Comparison of ENCODE assay signal across 4 cellular contexts in genomic region chr16:59201821-59202220, GRCh38.
A peak's percentile ranks its signal among the peaks of the same experiment; 100 is the strongest.
TF ChIP-seq lines count a peak whose summit lies in the region.

No MANE protein-coding gene starts in this region.

TF ChIP-seq in GM23338, 12 proteins besides CTCF, POLR2A, EP300 and RAD21:
- TF ChIP-seq ZNF114 (CRISPR knock-in tag; IDR thresholded peaks at IDR 0.05) (0 out of 2 replicates have a peak, but pooled peaks have one; percentile 40), POLR2AphosphoS5 (IDR thresholded peaks at IDR 0.05; ENCODE audit: low read depth) (no peak), ETS1 (IDR thresholded peaks at IDR 0.05) (no peak), CREB1 (CRISPR knock-in tag; IDR thresholded peaks at IDR 0.05; ENCODE audit: low read depth) (peak; percentile 4; the same call in 1 of the 2 replicates)
- TF ChIP-seq, protein P1, sequence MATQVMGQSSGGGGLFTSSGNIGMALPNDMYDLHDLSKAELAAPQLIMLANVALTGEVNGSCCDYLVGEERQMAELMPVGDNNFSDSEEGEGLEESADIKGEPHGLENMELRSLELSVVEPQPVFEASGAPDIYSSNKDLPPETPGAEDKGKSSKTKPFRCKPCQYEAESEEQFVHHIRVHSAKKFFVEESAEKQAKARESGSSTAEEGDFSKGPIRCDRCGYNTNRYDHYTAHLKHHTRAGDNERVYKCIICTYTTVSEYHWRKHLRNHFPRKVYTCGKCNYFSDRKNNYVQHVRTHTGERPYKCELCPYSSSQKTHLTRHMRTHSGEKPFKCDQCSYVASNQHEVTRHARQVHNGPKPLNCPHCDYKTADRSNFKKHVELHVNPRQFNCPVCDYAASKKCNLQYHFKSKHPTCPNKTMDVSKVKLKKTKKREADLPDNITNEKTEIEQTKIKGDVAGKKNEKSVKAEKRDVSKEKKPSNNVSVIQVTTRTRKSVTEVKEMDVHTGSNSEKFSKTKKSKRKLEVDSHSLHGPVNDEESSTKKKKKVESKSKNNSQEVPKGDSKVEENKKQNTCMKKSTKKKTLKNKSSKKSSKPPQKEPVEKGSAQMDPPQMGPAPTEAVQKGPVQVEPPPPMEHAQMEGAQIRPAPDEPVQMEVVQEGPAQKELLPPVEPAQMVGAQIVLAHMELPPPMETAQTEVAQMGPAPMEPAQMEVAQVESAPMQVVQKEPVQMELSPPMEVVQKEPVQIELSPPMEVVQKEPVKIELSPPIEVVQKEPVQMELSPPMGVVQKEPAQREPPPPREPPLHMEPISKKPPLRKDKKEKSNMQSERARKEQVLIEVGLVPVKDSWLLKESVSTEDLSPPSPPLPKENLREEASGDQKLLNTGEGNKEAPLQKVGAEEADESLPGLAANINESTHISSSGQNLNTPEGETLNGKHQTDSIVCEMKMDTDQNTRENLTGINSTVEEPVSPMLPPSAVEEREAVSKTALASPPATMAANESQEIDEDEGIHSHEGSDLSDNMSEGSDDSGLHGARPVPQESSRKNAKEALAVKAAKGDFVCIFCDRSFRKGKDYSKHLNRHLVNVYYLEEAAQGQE (IDR thresholded peaks at IDR 0.05; ENCODE audit: unreplicated experiment) = no peak

TF ChIP-seq in WTC11, 78 proteins besides CTCF, POLR2A, EP300 and RAD21:
- TF ChIP-seq, protein P2, sequence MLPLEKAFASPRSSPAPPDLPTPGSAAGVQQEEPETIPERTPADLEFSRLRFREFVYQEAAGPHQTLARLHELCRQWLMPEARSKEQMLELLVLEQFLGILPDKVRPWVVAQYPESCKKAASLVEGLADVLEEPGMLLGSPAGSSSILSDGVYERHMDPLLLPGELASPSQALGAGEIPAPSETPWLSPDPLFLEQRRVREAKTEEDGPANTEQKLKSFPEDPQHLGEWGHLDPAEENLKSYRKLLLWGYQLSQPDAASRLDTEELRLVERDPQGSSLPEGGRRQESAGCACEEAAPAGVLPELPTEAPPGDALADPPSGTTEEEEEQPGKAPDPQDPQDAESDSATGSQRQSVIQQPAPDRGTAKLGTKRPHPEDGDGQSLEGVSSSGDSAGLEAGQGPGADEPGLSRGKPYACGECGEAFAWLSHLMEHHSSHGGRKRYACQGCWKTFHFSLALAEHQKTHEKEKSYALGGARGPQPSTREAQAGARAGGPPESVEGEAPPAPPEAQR (CRISPR knock-in tag; IDR thresholded peaks at IDR 0.05) = 0 out of 2 replicates have a peak, but pooled peaks have one; percentile 73
- TF ChIP-seq ZNF317 (CRISPR knock-in tag; IDR thresholded peaks at IDR 0.05; ENCODE audit: borderline replicate concordance, low read depth) = no peak
- TF ChIP-seq ZNF423 (CRISPR knock-in tag; IDR thresholded peaks at IDR 0.05) = peak; percentile 22; the same call in 1 of the 2 replicates
- TF ChIP-seq MXD4 (CRISPR knock-in tag; IDR thresholded peaks at IDR 0.05; ENCODE audit: borderline replicate concordance) = peak; percentile 79; the same call in 1 of the 2 replicates
- TF ChIP-seq RELA (CRISPR knock-in tag; IDR thresholded peaks at IDR 0.05; ENCODE audit: borderline replicate concordance) = no peak

TF ChIP-seq in H1, 55 proteins besides CTCF, POLR2A, EP300 and RAD21:
- TF ChIP-seq SP1 (IDR thresholded peaks at IDR 0.05; ENCODE audit: low read depth, low read length) (no peak), RFX5 (IDR thresholded peaks at IDR 0.05; ENCODE audit: borderline replicate concordance, low read depth, low read length) (no peak)
TF ChIP-seq in H1: peak in this region for 0.

TF ChIP-seq in HepG2, 621 proteins besides CTCF, POLR2A, EP300 and RAD21:
- TF ChIP-seq KLF9 (CRISPR knock-in tag; IDR thresholded peaks at IDR 0.05; ENCODE audit: low read depth) = no peak
- no peak for TF ChIP-seq MATR3 (CRISPR knock-in tag; IDR thresholded peaks at IDR 0.05)
- TF ChIP-seq MTA3 (CRISPR knock-in tag; IDR thresholded peaks at IDR 0.05) = no peak
- no peak for TF ChIP-seq KAT2B (IDR thresholded peaks at IDR 0.05; ENCODE audit: borderline replicate concordance, low read depth, low read length)
- no peak for TF ChIP-seq ZNF207 (IDR thresholded peaks at IDR 0.05; ENCODE audit: borderline replicate concordance)
- TF ChIP-seq, protein P3, sequence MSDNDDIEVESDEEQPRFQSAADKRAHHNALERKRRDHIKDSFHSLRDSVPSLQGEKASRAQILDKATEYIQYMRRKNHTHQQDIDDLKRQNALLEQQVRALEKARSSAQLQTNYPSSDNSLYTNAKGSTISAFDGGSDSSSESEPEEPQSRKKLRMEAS (IDR thresholded peaks at IDR 0.05) = no peak
- no peak for TF ChIP-seq ZNF124 (CRISPR knock-in tag; IDR thresholded peaks at IDR 0.05)
